In the genomic region with DNA sequence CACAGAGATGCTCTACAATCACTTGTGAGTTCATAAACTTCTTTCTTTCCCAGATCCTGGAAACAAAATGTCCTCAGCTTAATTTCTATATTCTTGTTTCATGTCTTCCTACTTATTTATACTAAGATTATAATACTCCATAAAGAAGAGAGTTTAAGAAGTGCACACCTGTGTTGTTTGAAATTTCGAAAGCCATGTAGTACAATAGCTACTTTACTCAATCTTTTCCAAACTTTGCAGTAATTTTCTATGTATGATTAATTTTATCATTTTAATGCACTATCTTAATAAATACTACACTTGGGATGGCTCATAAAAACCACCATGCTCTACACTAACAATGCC, we compare ENCODE assay signal across 8 cellular contexts. TPM values are rescaled to one million over a fixed set of nuclear protein-coding genes. Genes with fewer than 3 reads are reported as not detected.
DNase-seq lines count a peak whose midpoint lies in the region; ATAC-seq and TF ChIP-seq lines count a peak whose summit lies in the region.

No MANE protein-coding gene starts in this region.

- H3K9me2 ChIP-seq in Loucy (replicated peaks; ENCODE audit: low read depth, low read length), result no peaks in the 10 kb centered on the region

- H3K9me3 Mint-ChIP-seq in osteocyte (ENCODE audit: unreplicated experiment), result no peaks in the 10 kb centered on the region

- no peaks in the 10 kb centered on the region for H3K27me3 Mint-ChIP-seq in osteocyte (ENCODE audit: unreplicated experiment)

- peak overlapping the region; percentile 88 for H3K27ac Mint-ChIP-seq in osteocyte (ENCODE audit: unreplicated experiment)

- no peaks in the 10 kb centered on the region for H3F3A ChIP-seq in Loucy (ENCODE audit: low read depth)

- H3K36me3 ChIP-seq in Loucy (ENCODE audit: insufficient read depth, low read length) (no peaks in the 10 kb centered on the region), duodenal mucosa (ENCODE audit: control insufficient read depth in 1 of 2, insufficient read depth in 2 of 2, low read length in 2 of 2) (peaks cover 2 to 12% of the 10 kb centered on the region in 2 donors)

- peak overlapping the region; percentile 93 for H3K4me3 ChIP-seq in Loucy (ENCODE audit: low read length, poor library complexity, severe bottlenecking)
- H3K4me3 ChIP-seq in duodenal mucosa (ENCODE audit: low read depth in 1 of 2, low read length in 2 of 2), result peak overlapping the region; percentile 94 to 99

- H3K27me3 ChIP-seq in Loucy (ENCODE audit: insufficient read depth, low read length, poor library complexity, severe bottlenecking), result no peaks in the 10 kb centered on the region
- H3K27me3 ChIP-seq in duodenal mucosa (ENCODE audit: control insufficient read depth in 1 of 2, insufficient read depth in 2 of 2, low read length in 2 of 2), result no peaks in the 10 kb centered on the region

- no peaks in the 10 kb centered on the region for H4K20me1 ChIP-seq in Loucy (ENCODE audit: insufficient read depth, low read length, poor library complexity, severe bottlenecking)

- peaks cover 27% of the 10 kb centered on the region for H3K79me2 ChIP-seq in Loucy (ENCODE audit: insufficient read depth, low read length)

- no peak for DNase-seq in osteocyte (ENCODE audit: extremely low spot score, unreplicated experiment)
- no peak for DNase-seq in KG1 (lab: John Stamatoyannopoulos, UW)
- DNase-seq in germinal center (ENCODE audit: low spot score), result no peak
- no peak for DNase-seq in NOMO-1 treated with DMSO at 0.1 percent for 48 hours (lab: John Stamatoyannopoulos, UW; ENCODE audit: unreplicated experiment)
- DNase-seq in COR-L47 (lab: John Stamatoyannopoulos, UW), result no peak

- no peak overlapping the region for H3K4me2 ChIP-seq in Loucy (ENCODE audit: low read depth, low read length, poor library complexity, severe bottlenecking)

- TF ChIP-seq CTCF in Loucy (conservative IDR thresholded peaks at IDR 0.05; ENCODE audit: low read length) (no peak), osteocyte (IDR thresholded peaks at IDR 0.05) (no peak)

- no peaks in the 10 kb centered on the region for H3K9me3 ChIP-seq in Loucy (ENCODE audit: insufficient read depth, low read depth, low read length)
- H3K9me3 ChIP-seq in duodenal mucosa (ENCODE audit: control insufficient read depth in 1 of 2, low read length in 2 of 2), result no peaks in the 10 kb centered on the region

- H3K9ac ChIP-seq in Loucy (ENCODE audit: low read depth, low read length, poor library complexity, severe bottlenecking), result no peak overlapping the region
- H3K9ac ChIP-seq in duodenal mucosa (ENCODE audit: low read depth in 1 of 2, low read length in 2 of 2), result no peak overlapping the region

- no peak overlapping the region for H3K27ac ChIP-seq in duodenal mucosa (ENCODE audit: low read depth, low read length)

- H2AFZ ChIP-seq in Loucy (ENCODE audit: low read length), result no peak overlapping the region; the same call in 1 of the 2 replicates

- peaks cover 6% of the 10 kb centered on the region for H3K36me3 Mint-ChIP-seq in osteocyte (ENCODE audit: unreplicated experiment)

- peak; percentile 3 for ATAC-seq in GM18502 (IDR thresholded peaks at IDR 0.05; ENCODE audit: poor library complexity, unreplicated experiment)

- peaks cover 30% of the 10 kb centered on the region for H3K4me1 Mint-ChIP-seq in osteocyte (ENCODE audit: unreplicated experiment)

- H3K4me1 ChIP-seq in Loucy (ENCODE audit: insufficient read depth, low read length, poor library complexity, severe bottlenecking) (peaks cover 35% of the 10 kb centered on the region), duodenal mucosa (ENCODE audit: control insufficient read depth in 1 of 2, insufficient read depth in 2 of 2, low read length in 2 of 2) (peaks cover 8 to 11% of the 10 kb centered on the region in 2 donors)

- H3K4me3 Mint-ChIP-seq in osteocyte (ENCODE audit: unreplicated experiment), result peak overlapping the region; percentile 86

RNA-seq across cellular contexts. Expression of gene TTC5, which starts 0.3 kb away (rescaled TPM):
- 24.5 and 25.4 TPM in 2 replicates for total RNA-seq in osteocyte

RNA-seq across cellular contexts. Expression of gene CCNB1IP1, which starts 27.0 kb away (rescaled TPM):
- 47.4 and 49.6 TPM in 2 replicates for total RNA-seq in osteocyte

RNA-seq across cellular contexts. Expression of gene PARP2, which starts 37.4 kb away (rescaled TPM):
- total RNA-seq in osteocyte, result 22.7 and 25.3 TPM in 2 replicates
